ENCODE assay signal across 7 cellular contexts in the genomic region with DNA sequence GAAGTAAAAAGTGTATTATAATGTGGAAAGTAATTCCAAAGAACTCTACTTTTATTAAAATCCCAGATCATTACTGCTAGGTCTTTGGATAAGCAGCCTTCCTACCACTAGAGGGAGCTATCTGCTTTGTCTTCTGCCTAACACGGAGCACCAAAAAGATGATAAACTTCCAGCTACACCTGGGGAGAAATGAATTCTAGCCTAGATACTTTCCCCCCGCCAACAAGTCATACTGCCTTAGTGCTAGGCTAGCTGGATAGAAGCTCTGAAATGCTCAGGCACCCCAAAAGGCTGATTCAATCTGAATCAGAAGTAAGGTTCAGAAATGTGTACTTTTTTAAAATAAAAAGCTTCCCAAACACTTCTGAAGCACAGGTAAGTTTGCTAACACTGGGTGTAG. TPM values are rescaled to one million over a fixed set of nuclear protein-coding genes. Genes with fewer than 3 reads are reported as not detected.
DNase-seq lines count a peak whose midpoint lies in the region; ATAC-seq and TF ChIP-seq lines count a peak whose summit lies in the region.

No MANE protein-coding gene starts in this region.

- DNase-seq in Daoy (ENCODE audit: low read depth): peak; percentile 69
- DNase-seq in Kasumi-1 (lab: John Stamatoyannopoulos, UW): peak; percentile 46 to 76
- peak; percentile 58 for DNase-seq in RPMI7951 (ENCODE audit: low read depth)
- peak; percentile 68 for DNase-seq in cerebellum (ENCODE audit: low spot score)
- DNase-seq in left lobe of liver (ENCODE audit: low spot score): no peak
- DNase-seq in tibial nerve (ENCODE audit: low spot score in 2 of 2): peak in 1 of 2 donors; percentile 79

- H3K27ac ChIP-seq in tibial nerve: no peak overlapping the region

- H3K36me3 ChIP-seq in tibial nerve: peaks cover 0 to 49% (median 0%) of the 10 kb centered on the region in 3 donors

- H3K9me3 ChIP-seq in tibial nerve: no peaks in the 10 kb centered on the region

- no peak overlapping the region for H3K4me3 ChIP-seq in tibial nerve

- peaks cover 0 to 8% (median 1%) of the 10 kb centered on the region in 4 donors for H3K4me1 ChIP-seq in tibial nerve

- TF ChIP-seq CTCF in tibial nerve (IDR thresholded peaks at IDR 0.05): peak; percentile 80 to 86 (median 83)

- no peaks in the 10 kb centered on the region for H3K27me3 ChIP-seq in tibial nerve

- ATAC-seq in GM21367 (IDR thresholded peaks at IDR 0.05; ENCODE audit: unreplicated experiment) (peak; percentile 52), left lobe of liver (peak; percentile 95)

- 11 to 18% methylated on average over 2 of the region's 2 CpGs for WGBS in tibial nerve, 2 donors

- peak in 1 of 2 donors; percentile 17 for TF ChIP-seq EP300 in tibial nerve (IDR thresholded peaks at IDR 0.05)

- TF ChIP-seq POLR2A in tibial nerve (IDR thresholded peaks at IDR 0.05): no peak

RNA-seq across cellular contexts. Expression of a gene that starts 52.5 kb away (rescaled TPM):
- 31.4 and 40.6 TPM in 2 replicates for total RNA-seq in Daoy (2014; rRNA removed; shearing (Covaris generic))
- total RNA-seq in RPMI7951 (2014; rRNA removed; shearing (Covaris generic)): 36.3 and 38.3 TPM in 2 replicates
- total RNA-seq in cerebellum (71.3 TPM), left lobe of liver (8.4 TPM), tibial nerve (10 to 100 TPM; 40.2 to 65.1 (median 50.4) TPM)

RNA-seq across cellular contexts. Expression of a gene that starts 57.1 kb away (rescaled TPM):
- total RNA-seq in Daoy (2014; rRNA removed; shearing (Covaris generic)): 6.3 and 6.4 TPM in 2 replicates
- not detected in 2 replicates for total RNA-seq in RPMI7951 (2014; rRNA removed; shearing (Covaris generic))
- 122 TPM for total RNA-seq in cerebellum
- 0.55 TPM for total RNA-seq in left lobe of liver
- 10 to 100 TPM; 47.4 to 76.5 (median 53.9) TPM for total RNA-seq in tibial nerve
